ENCODE assay signal across 21 cellular contexts in the genomic region with DNA sequence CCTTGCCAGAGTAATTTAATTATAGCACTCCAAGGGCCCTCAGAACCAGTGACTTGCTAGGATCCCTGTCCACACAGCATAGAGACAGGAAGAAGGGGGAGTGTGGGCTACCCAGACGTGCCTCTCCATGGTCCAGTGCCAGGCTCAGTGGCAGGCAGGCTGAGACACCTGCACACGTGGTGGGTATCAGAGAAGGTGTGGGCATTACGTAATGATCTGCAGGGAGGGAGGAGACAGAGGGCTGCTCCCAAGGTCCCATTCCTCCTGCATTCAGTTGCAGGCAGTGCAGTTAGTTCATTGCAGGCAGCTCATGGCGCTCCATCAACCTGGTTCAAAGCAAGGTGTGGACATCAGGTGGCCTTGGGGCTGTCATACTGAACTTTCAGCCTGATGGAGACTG. TPM values are rescaled to one million over a fixed set of nuclear protein-coding genes. Genes with fewer than 3 reads are reported as not detected.
DNase-seq lines count a peak whose midpoint lies in the region; ATAC-seq and TF ChIP-seq lines count a peak whose summit lies in the region.
"Had no signal": no experiment of that assay in that cellular context is flagged by ENCODE, and none has a peak within 500 bp of the region (broad histone marks: within the 10 kb centered on the region; RNA-seq: fewer than 3 reads in every experiment).

No MANE protein-coding gene starts in this region.

- H3K36me3 ChIP-seq in lower lobe of right lung: no peaks in the 10 kb centered on the region
- no peaks in the 10 kb centered on the region for H3K36me3 ChIP-seq in suprapubic skin
- H3K36me3 ChIP-seq: colonic mucosa, sigmoid colon had no signal

- H3K27ac Mint-ChIP-seq in glutamatergic neuron (ENCODE audit: unreplicated experiment): peak overlapping the region; percentile 17
- H3K27ac Mint-ChIP-seq: activated naive CD4-positive, alpha-beta T cell treated with anti-CD3 and anti-CD28 coated beads, Interleukin-2, amount 50 U/mL, for 72 hours had no signal

- 80% methylated on average over 1 of the region's 4 CpGs for WGBS in suprapubic skin

- in situ Hi-C loops in GM13976 (cut with MboI; ENCODE audit: low sequenced_read_pairs, unreplicated experiment): no loop called here

- no peak overlapping the region for H3K4me3 ChIP-seq in lower lobe of right lung
- no peak overlapping the region for H3K4me3 ChIP-seq in suprapubic skin
- H3K4me3 ChIP-seq: colonic mucosa, sigmoid colon had no signal

- H3K36me3 Mint-ChIP-seq in glutamatergic neuron (ENCODE audit: unreplicated experiment): peaks cover 9% of the 10 kb centered on the region
- H3K36me3 Mint-ChIP-seq: activated naive CD4-positive, alpha-beta T cell treated with anti-CD3 and anti-CD28 coated beads, Interleukin-2, amount 50 U/mL, for 72 hours had no signal

- H3K4me1 ChIP-seq in lower lobe of right lung (peaks cover 2% of the 10 kb centered on the region), suprapubic skin (no peaks in the 10 kb centered on the region)
- H3K4me1 ChIP-seq: colonic mucosa, sigmoid colon had no signal

- H3K27me3 Mint-ChIP-seq in glutamatergic neuron (ENCODE audit: unreplicated experiment): peaks cover 6% of the 10 kb centered on the region

- intact Hi-C loops in lower lobe of right lung (cut with DNase I): no loop called here

- no peaks in the 10 kb centered on the region for H3K27me3 ChIP-seq in lower lobe of right lung (ENCODE audit: low read depth)
- H3K27me3 ChIP-seq in suprapubic skin: no peaks in the 10 kb centered on the region
- H3K27me3 ChIP-seq: colonic mucosa, sigmoid colon had no signal

- DNase-seq in DMS53 treated with DMSO at 0.1 percent for 48 hours (lab: John Stamatoyannopoulos, UW; ENCODE audit: unreplicated experiment): peak; percentile 97
- DNase-seq in NCI-H2107 treated with DMSO at 0.1 percent for 48 hours (lab: John Stamatoyannopoulos, UW; ENCODE audit: unreplicated experiment): peak; percentile 83
- DNase-seq in glutamatergic neuron: no peak
- peak; percentile 53 for DNase-seq in lower lobe of right lung
- DNase-seq in suprapubic skin (ENCODE audit: low spot score in 2 of 2): no peak
- DNase-seq in GM13976 (ENCODE audit: low spot score): no peak
- DNase-seq in stimulated activated naive CD4-positive, alpha-beta T cell (lab: John Stamatoyannopoulos, UW): no peak
- DNase-seq: activated CD4-positive, CD25-positive, alpha-beta regulatory T cell treated with anti-CD3 and anti-CD28 coated beads, Interleukin-2, amount 50 U/mL, for 72 hours; colonic mucosa; COR-L47; hippocampal formation; Kasumi-1; NCI-H1436; NCI-H69; nucleus accumbens; sigmoid colon had no signal

- no peak overlapping the region for H3K4me3 Mint-ChIP-seq in glutamatergic neuron (ENCODE audit: unreplicated experiment)

- peaks cover 2% of the 10 kb centered on the region for H3K9me3 Mint-ChIP-seq in glutamatergic neuron (ENCODE audit: unreplicated experiment)

- ATAC-seq in lower lobe of right lung: peak; percentile 62 to 70
- ATAC-seq in activated CD4-positive, CD25-positive, alpha-beta regulatory T cell treated with anti-CD3 and anti-CD28 coated beads, Interleukin-2, amount 50 U/mL, for 24 hours: no peak
- ATAC-seq: activated naive CD4-positive, alpha-beta T cell treated with anti-CD3 and anti-CD28 coated beads, Interleukin-2, amount 50 U/mL, for 72 hours; HCT116 had no signal

- no peak for TF ChIP-seq EP300 in suprapubic skin (IDR thresholded peaks at IDR 0.05)

- no peak overlapping the region for H3K27ac ChIP-seq in lower lobe of right lung
- no peak overlapping the region for H3K27ac ChIP-seq in suprapubic skin
- H3K27ac ChIP-seq: colonic mucosa, sigmoid colon had no signal

- H3K4me1 Mint-ChIP-seq in glutamatergic neuron (ENCODE audit: low read depth, unreplicated experiment): peaks cover 25% of the 10 kb centered on the region

- TF ChIP-seq CTCF in glutamatergic neuron (IDR thresholded peaks at IDR 0.05; ENCODE audit: partially characterized antibody, unreplicated experiment) (no peak), lower lobe of right lung (IDR thresholded peaks at IDR 0.05) (no peak), suprapubic skin (IDR thresholded peaks at IDR 0.05) (no peak), GM13976 (IDR thresholded peaks at IDR 0.05; ENCODE audit: borderline replicate concordance, control extremely low read depth, extremely low read depth, insufficient read depth, missing control alignments) (no peak)

- TF ChIP-seq POLR2A in suprapubic skin (IDR thresholded peaks at IDR 0.05): no peak

- H3K9me3 ChIP-seq in lower lobe of right lung (no peaks in the 10 kb centered on the region), suprapubic skin (no peaks in the 10 kb centered on the region)
- H3K9me3 ChIP-seq: colonic mucosa, sigmoid colon had no signal

RNA-seq across cellular contexts. Expression of a gene that starts 49.9 kb away (rescaled TPM):
- total RNA-seq in glutamatergic neuron (ENCODE audit: unreplicated experiment) (not detected), lower lobe of right lung (1.2 TPM), suprapubic skin (not detected)
- total RNA-seq: activated CD8-positive, alpha-beta memory T cell treated with anti-CD3 and anti-CD28 coated beads for 36 hours; activated naive CD4-positive, alpha-beta T cell treated with anti-CD3 and anti-CD28 coated beads, Interleukin-2, amount 50 U/mL, for 72 hours; colonic mucosa; kidney epithelial cell; sigmoid colon had no signal

Comparison
In these comparisons a context has a peak if more than half of its experiments do, and no peak if none do; other contexts are left out.
1. DNase-seq: peak in DMS53 treated with DMSO at 0.1 percent for 48 hours (single experiment), NCI-H2107 treated with DMSO at 0.1 percent for 48 hours (single experiment) and lower lobe of right lung (single experiment); none in glutamatergic neuron (single experiment), suprapubic skin (0 of 2), GM13976 (single experiment) and stimulated activated naive CD4-positive, alpha-beta T cell (0 of 6).
2. ATAC-seq: peak in lower lobe of right lung (2 of 2); none in activated CD4-positive, CD25-positive, alpha-beta regulatory T cell treated with anti-CD3 and anti-CD28 coated beads, Interleukin-2, amount 50 U/mL, for 24 hours (0 of 2).